In the genomic region with DNA sequence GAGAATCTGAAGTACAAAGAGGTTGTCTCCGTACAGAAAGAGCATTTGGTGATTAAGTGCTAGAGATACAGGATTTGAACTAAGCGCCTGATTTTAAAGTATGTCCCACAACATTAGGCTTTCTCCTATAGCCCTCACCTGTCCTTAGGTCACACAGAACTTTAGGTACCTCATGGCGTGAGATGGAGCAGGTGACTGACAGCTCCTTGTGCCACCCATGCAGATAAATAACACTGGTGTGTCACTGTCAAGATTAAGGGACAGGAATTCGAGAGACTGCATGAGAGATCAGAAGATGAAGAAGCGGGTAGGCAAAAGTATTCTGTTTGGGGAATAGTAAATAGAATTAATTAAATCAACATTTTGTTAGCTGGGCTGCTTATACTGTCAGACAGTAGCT, we compare ENCODE assay signal across 1 cellular context.
TF ChIP-seq lines count a peak whose summit lies in the region.

No MANE protein-coding gene starts in this region.

TF ChIP-seq in HCT116, 20 proteins besides CTCF, POLR2A, EP300 and RAD21 (continued from another document):
- TF ChIP-seq ZNF274 (IDR thresholded peaks at IDR 0.05; ENCODE audit: low read depth, low read length) (no peak), EZH2phosphoT487 (IDR thresholded peaks at IDR 0.05; ENCODE audit: borderline replicate concordance) (no peak), EGR1 (IDR thresholded peaks at IDR 0.05; ENCODE audit: low read depth) (no peak), CBX3 (IDR thresholded peaks at IDR 0.05; ENCODE audit: low read depth) (no peak), SP1 (IDR thresholded peaks at IDR 0.05; ENCODE audit: low read depth) (no peak), FOSL1 (IDR thresholded peaks at IDR 0.05; ENCODE audit: low read depth) (no peak), SRF (IDR thresholded peaks at IDR 0.05; ENCODE audit: low read depth) (no peak), CEBPB (IDR thresholded peaks at IDR 0.05; ENCODE audit: low read depth) (no peak), SIN3A (IDR thresholded peaks at IDR 0.05; ENCODE audit: low read depth) (no peak), ZFX (IDR thresholded peaks at IDR 0.05) (no peak), EZH2 (IDR thresholded peaks at IDR 0.05) (no peak), TCF7L2 (IDR thresholded peaks at IDR 0.05; ENCODE audit: borderline replicate concordance, extremely low read depth, insufficient read depth, insufficient read length) (no peak), JUND (IDR thresholded peaks at IDR 0.05) (no peak)
- TF ChIP-seq, protein P1, sequence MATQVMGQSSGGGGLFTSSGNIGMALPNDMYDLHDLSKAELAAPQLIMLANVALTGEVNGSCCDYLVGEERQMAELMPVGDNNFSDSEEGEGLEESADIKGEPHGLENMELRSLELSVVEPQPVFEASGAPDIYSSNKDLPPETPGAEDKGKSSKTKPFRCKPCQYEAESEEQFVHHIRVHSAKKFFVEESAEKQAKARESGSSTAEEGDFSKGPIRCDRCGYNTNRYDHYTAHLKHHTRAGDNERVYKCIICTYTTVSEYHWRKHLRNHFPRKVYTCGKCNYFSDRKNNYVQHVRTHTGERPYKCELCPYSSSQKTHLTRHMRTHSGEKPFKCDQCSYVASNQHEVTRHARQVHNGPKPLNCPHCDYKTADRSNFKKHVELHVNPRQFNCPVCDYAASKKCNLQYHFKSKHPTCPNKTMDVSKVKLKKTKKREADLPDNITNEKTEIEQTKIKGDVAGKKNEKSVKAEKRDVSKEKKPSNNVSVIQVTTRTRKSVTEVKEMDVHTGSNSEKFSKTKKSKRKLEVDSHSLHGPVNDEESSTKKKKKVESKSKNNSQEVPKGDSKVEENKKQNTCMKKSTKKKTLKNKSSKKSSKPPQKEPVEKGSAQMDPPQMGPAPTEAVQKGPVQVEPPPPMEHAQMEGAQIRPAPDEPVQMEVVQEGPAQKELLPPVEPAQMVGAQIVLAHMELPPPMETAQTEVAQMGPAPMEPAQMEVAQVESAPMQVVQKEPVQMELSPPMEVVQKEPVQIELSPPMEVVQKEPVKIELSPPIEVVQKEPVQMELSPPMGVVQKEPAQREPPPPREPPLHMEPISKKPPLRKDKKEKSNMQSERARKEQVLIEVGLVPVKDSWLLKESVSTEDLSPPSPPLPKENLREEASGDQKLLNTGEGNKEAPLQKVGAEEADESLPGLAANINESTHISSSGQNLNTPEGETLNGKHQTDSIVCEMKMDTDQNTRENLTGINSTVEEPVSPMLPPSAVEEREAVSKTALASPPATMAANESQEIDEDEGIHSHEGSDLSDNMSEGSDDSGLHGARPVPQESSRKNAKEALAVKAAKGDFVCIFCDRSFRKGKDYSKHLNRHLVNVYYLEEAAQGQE (IDR thresholded peaks at IDR 0.05; ENCODE audit: low read depth), result no peak
- TF ChIP-seq, protein P2, sequence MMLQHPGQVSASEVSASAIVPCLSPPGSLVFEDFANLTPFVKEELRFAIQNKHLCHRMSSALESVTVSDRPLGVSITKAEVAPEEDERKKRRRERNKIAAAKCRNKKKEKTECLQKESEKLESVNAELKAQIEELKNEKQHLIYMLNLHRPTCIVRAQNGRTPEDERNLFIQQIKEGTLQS (IDR thresholded peaks at IDR 0.05), result no peak
- TF ChIP-seq, protein P3, sequence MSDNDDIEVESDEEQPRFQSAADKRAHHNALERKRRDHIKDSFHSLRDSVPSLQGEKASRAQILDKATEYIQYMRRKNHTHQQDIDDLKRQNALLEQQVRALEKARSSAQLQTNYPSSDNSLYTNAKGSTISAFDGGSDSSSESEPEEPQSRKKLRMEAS (IDR thresholded peaks at IDR 0.05), result no peak
